ENCODE assay signal across 8 cellular contexts in the genomic region with DNA sequence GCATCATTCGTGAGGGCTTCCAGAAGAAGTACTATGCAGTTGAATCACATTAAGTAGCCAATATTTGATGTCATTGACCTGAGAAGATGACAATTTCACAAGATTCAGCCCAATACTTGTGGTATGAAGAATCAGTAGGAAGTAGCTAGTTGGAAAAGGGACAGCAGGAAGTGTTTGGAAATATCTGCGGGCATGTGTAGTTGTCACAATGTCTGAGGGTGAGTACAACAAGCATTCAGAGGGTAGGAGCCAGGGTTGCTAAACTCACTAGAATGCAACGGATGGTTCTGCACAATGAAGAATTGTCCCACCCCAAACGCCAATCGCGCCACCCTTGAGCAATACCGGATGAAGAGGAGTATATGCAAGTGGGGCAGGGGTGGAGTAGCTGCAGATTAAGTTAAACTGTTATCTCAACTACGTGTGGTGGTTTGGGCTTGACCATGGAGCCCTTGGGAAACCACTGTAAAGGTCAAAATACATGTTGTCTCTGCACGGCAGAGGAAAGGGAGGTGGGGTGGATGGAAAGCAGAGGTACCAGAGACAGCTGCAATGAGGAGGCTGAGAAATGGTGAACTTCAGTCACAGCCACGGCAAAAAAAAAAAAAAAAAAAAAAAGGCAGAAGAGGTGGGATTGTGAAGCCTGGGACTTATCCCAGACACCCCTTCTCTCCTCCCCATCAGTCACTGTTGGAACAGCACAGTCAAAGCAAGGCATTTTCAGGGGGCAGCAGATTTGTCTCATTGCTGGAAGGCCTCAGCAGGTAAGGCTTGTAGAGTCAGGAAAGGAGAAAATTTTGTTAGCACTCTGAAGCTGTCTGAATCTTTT. TPM values are rescaled to one million over a fixed set of nuclear protein-coding genes. Genes with fewer than 3 reads are reported as not detected.
A peak's percentile ranks its signal among the peaks of the same experiment; 100 is the strongest.
DNase-seq lines count a peak whose midpoint lies in the region; ATAC-seq and TF ChIP-seq lines count a peak whose summit lies in the region.
"Had no signal": no experiment of that assay in that cellular context is flagged by ENCODE, and none has a peak within 500 bp of the region (broad histone marks: within the 10 kb centered on the region; RNA-seq: fewer than 3 reads in every experiment).

No MANE protein-coding gene starts in this region.

- TF ChIP-seq CTCF in cardiac muscle cell (IDR thresholded peaks at IDR 0.05; ENCODE audit: low read depth, low read length) (no peak), spleen (IDR thresholded peaks at IDR 0.05 in 8 of 11, conservative IDR thresholded peaks at IDR 0.05 in 3 of 11) (no peak)

- H3K4me1 ChIP-seq in HUES48 (ENCODE audit: control insufficient read depth, insufficient read depth, low read length) (peaks cover 8% of the 10 kb centered on the region), cardiac muscle cell (ENCODE audit: low read depth) (no peaks in the 10 kb centered on the region), spleen (peaks cover 0 to 31% (median 7%) of the 10 kb centered on the region in 6 donors)

- H3K27ac ChIP-seq in HUES48 (ENCODE audit: low read depth, low read length) (peak overlapping the region; percentile 60), cardiac muscle cell (no peak overlapping the region), spleen (peak overlapping the region in 5 of 8 donors; percentile 63 to 87 (median 86))

- peak; percentile 99 for DNase-seq in SKM-1 treated with dmso at 0.1 percent for 144 hours (lab: John Stamatoyannopoulos, UW; ENCODE audit: unreplicated experiment)
- peak; percentile 1 to 99 for DNase-seq in cardiac muscle cell (ENCODE audit: low read depth in 1 of 2, low spot score in 1 of 2)
- no peak for DNase-seq in spleen
- DNase-seq in dedifferentiated amniotic fluid mesenchymal stem cell (ENCODE audit: extremely low spot score): no peak
- no peak for DNase-seq in T1000 (lab: John Stamatoyannopoulos, UW)

- H3K4me3 ChIP-seq in HUES48 (ENCODE audit: low read depth, low read length) (no peak overlapping the region), cardiac muscle cell (no peak overlapping the region), spleen (peak overlapping the region in 1 of 8 donors; percentile 13)

- no peak overlapping the region for H3K9ac ChIP-seq in HUES48 (ENCODE audit: low read depth, low read length)

- no peak for TF ChIP-seq POLR2A in spleen (IDR thresholded peaks at IDR 0.05)

- ATAC-seq in HG03442 (IDR thresholded peaks at IDR 0.05; ENCODE audit: unreplicated experiment): no peak

- WGBS in spleen, 5 donors: 31 to 79% (median 57%) methylated on average over 10 of the region's 10 CpGs

- H3K9me3 ChIP-seq in HUES48 (ENCODE audit: control insufficient read depth, insufficient read depth, low read length): no peaks in the 10 kb centered on the region
- H3K9me3 ChIP-seq in cardiac muscle cell (ENCODE audit: low read depth): no peaks in the 10 kb centered on the region
- no peaks in the 10 kb centered on the region for H3K9me3 ChIP-seq in spleen

- intact Hi-C loops in spleen (cut with DNase I; ENCODE audit: low total_unique reads): no loop called here

- H3K27me3 ChIP-seq in HUES48 (ENCODE audit: control insufficient read depth, insufficient read depth, low read length): no peaks in the 10 kb centered on the region
- H3K27me3 ChIP-seq in cardiac muscle cell: no peaks in the 10 kb centered on the region
- peaks cover 0 to 23% (median 0%) of the 10 kb centered on the region in 7 donors for H3K27me3 ChIP-seq in spleen (replicated peaks in 1 of 7)

- H3K36me3 ChIP-seq in HUES48 (ENCODE audit: control insufficient read depth, insufficient read depth, low read length) (no peaks in the 10 kb centered on the region), cardiac muscle cell (no peaks in the 10 kb centered on the region), spleen (no peaks in the 10 kb centered on the region)

RNA-seq across cellular contexts. Expression of gene CCL20, which starts 5.1 kb away (rescaled TPM):
- total RNA-seq in cardiac muscle cell: not detected in 2 replicates
- 0.21 TPM in 1 of 2 replicates, not detected in the other for polyA plus RNA-seq in cardiac muscle cell
- not detected for total RNA-seq in spleen
- polyA plus RNA-seq in spleen: under 1 TPM; 0.28 to 0.74 (median 0.46) TPM
- total RNA-seq: M059J had no signal

RNA-seq across cellular contexts. Expression of gene DAW1, which starts 52.6 kb away (rescaled TPM):
- total RNA-seq in cardiac muscle cell (0.46 and 0.57 TPM in 2 replicates), spleen (1 to 10 TPM in 1 of 7 donors, not detected in 6; 2.2 TPM)
- polyA plus RNA-seq in cardiac muscle cell (0.59 TPM in 1 of 2 replicates, not detected in the other), spleen (not detected)

Comparison
In these comparisons a context has a peak if more than half of its experiments do, and no peak if none do; other contexts are left out.
1. DNase-seq: peak in SKM-1 treated with dmso at 0.1 percent for 144 hours (single experiment) and cardiac muscle cell (2 of 2); none in spleen (single experiment), dedifferentiated amniotic fluid mesenchymal stem cell (single experiment) and T1000 (single experiment).